ENCODE assay signal across 8 cellular contexts in genomic region chr9:79572891-79573696, GRCh38. TPM values are rescaled to one million over a fixed set of nuclear protein-coding genes. Genes with fewer than 3 reads are reported as not detected.
A peak's percentile ranks its signal among the peaks of the same experiment; 100 is the strongest.
DNase-seq lines count a peak whose midpoint lies in the region; ATAC-seq and TF ChIP-seq lines count a peak whose summit lies in the region.

No MANE protein-coding gene starts in this region.

- H3K9me3 Mint-ChIP-seq in Calu3 (ENCODE audit: low read depth, unreplicated experiment) (no peaks in the 10 kb centered on the region), nephron (no peaks in the 10 kb centered on the region)
- no peaks in the 10 kb centered on the region for H3K9me3 Mint-ChIP-seq in activated T-cell treated with anti-CD3 and anti-CD28 coated beads, Interleukin-2, amount 50 U/mL, for 72 hours

- H3K4me1 ChIP-seq in MM.1S (ENCODE audit: low read length): peaks cover 11% of the 10 kb centered on the region
- H3K4me1 ChIP-seq in fibroblast of lung (ENCODE audit: control insufficient read depth, extremely low read depth, insufficient read depth, low read length): peaks cover 3% of the 10 kb centered on the region
- peaks cover 6% of the 10 kb centered on the region for H3K4me1 ChIP-seq in thymus (ENCODE audit: control insufficient read depth, insufficient read depth, low read length)

- H3K4me3 ChIP-seq in MM.1S (ENCODE audit: low read length) (peak overlapping the region; percentile 72), fibroblast of lung (replicated peaks in 1 of 4; ENCODE audit: control extremely low read depth in 1 of 4, insufficient read depth in 1 of 4, low read depth in 3 of 4, low read length in 4 of 4) (peak overlapping the region; percentile 65 to 77 (median 72)), thymus (ENCODE audit: low read length) (peak overlapping the region; percentile 72)

- no peaks in the 10 kb centered on the region for H3K4me1 Mint-ChIP-seq in Calu3 (ENCODE audit: low read depth, unreplicated experiment)
- peaks cover 41% of the 10 kb centered on the region for H3K4me1 Mint-ChIP-seq in activated T-cell treated with anti-CD3 and anti-CD28 coated beads, Interleukin-2, amount 50 U/mL, for 72 hours (ENCODE audit: low read depth)
- H3K4me1 Mint-ChIP-seq in nephron: peaks cover 47% of the 10 kb centered on the region

- H3K36me3 ChIP-seq in MM.1S (replicated peaks; ENCODE audit: insufficient read depth, low read length): no peaks in the 10 kb centered on the region
- no peaks in the 10 kb centered on the region for H3K36me3 ChIP-seq in fibroblast of lung (ENCODE audit: control insufficient read depth, insufficient read depth, low read length)
- no peaks in the 10 kb centered on the region for H3K36me3 ChIP-seq in thymus (ENCODE audit: control insufficient read depth, insufficient read depth)

- H3K9me3 ChIP-seq in MM.1S (replicated peaks; ENCODE audit: insufficient read depth, low read length) (no peaks in the 10 kb centered on the region), fibroblast of lung (ENCODE audit: control insufficient read depth, insufficient read depth, low read depth, low read length) (no peaks in the 10 kb centered on the region), thymus (ENCODE audit: control insufficient read depth) (no peaks in the 10 kb centered on the region)

- H3K9me2 ChIP-seq in MM.1S (replicated peaks; ENCODE audit: insufficient read depth, low read length): no peaks in the 10 kb centered on the region

- peak in 1 of 2 donors; percentile 5 for ATAC-seq in activated T-cell treated with anti-CD3 and anti-CD28 coated beads, Interleukin-2, amount 50 U/mL, for 72 hours (replicated peaks in 1 of 2)
- ATAC-seq in GM18517 (IDR thresholded peaks at IDR 0.05; ENCODE audit: unreplicated experiment): no peak
- no peak for ATAC-seq in HG02885 (IDR thresholded peaks at IDR 0.05; ENCODE audit: poor library complexity, unreplicated experiment)

- peak overlapping the region; percentile 58 for H3K27ac Mint-ChIP-seq in Calu3 (ENCODE audit: unreplicated experiment)
- peak overlapping the region; percentile 93 for H3K27ac Mint-ChIP-seq in activated T-cell treated with anti-CD3 and anti-CD28 coated beads, Interleukin-2, amount 50 U/mL, for 72 hours
- H3K27ac Mint-ChIP-seq in nephron: peak overlapping the region; percentile 73 to 95 (median 92)

- no peak for TF ChIP-seq CTCF in Calu3 (IDR thresholded peaks at IDR 0.05; ENCODE audit: unreplicated experiment)
- no peak for TF ChIP-seq CTCF in MM.1S (IDR thresholded peaks at IDR 0.05; ENCODE audit: low read length)
- no peak for TF ChIP-seq CTCF in fibroblast of lung (conservative IDR thresholded peaks at IDR 0.05 in 1 of 2, IDR thresholded peaks at IDR 0.05 in 1 of 2; ENCODE audit: low read depth in 1 of 2, low read length in 2 of 2)
- no peak for TF ChIP-seq CTCF in nephron (IDR thresholded peaks at IDR 0.05; ENCODE audit: unreplicated experiment in 3 of 3)

- no TSS peak for BruUV-seq in Calu3 (replicated peaks; lab: Mats Ljungman, UMichigan)

- under 1% methylated on average over 96 of the region's 96 CpGs for WGBS in thymus

- H3K27me3 ChIP-seq in MM.1S (replicated peaks; ENCODE audit: insufficient read depth, low read length) (no peaks in the 10 kb centered on the region; the same call in 1 of the 2 replicates), fibroblast of lung (ENCODE audit: control insufficient read depth, insufficient read depth, low read length) (no peaks in the 10 kb centered on the region), thymus (ENCODE audit: control insufficient read depth, insufficient read depth) (no peaks in the 10 kb centered on the region)

- H3K9ac ChIP-seq in MM.1S (ENCODE audit: low read length): peak overlapping the region; percentile 56
- peak overlapping the region; percentile 86 for H3K9ac ChIP-seq in fibroblast of lung (ENCODE audit: insufficient read depth, low read length)

- H3K27me3 Mint-ChIP-seq in Calu3 (ENCODE audit: unreplicated experiment) (peaks cover 26% of the 10 kb centered on the region), nephron (ENCODE audit: low read depth) (peaks cover 5% of the 10 kb centered on the region)
- H3K27me3 Mint-ChIP-seq in activated T-cell treated with anti-CD3 and anti-CD28 coated beads, Interleukin-2, amount 50 U/mL, for 72 hours (ENCODE audit: low read depth): no peaks in the 10 kb centered on the region

- peaks cover 15% of the 10 kb centered on the region for H3F3A ChIP-seq in MM.1S (ENCODE audit: insufficient read depth, low read length)

- peaks cover 8% of the 10 kb centered on the region for H3K36me3 Mint-ChIP-seq in Calu3 (ENCODE audit: insufficient read depth, unreplicated experiment)
- peaks cover 0 to 9% of the 10 kb centered on the region in 2 donors for H3K36me3 Mint-ChIP-seq in activated T-cell treated with anti-CD3 and anti-CD28 coated beads, Interleukin-2, amount 50 U/mL, for 72 hours (ENCODE audit: insufficient read depth in 2 of 2)
- peaks cover 19% of the 10 kb centered on the region for H3K36me3 Mint-ChIP-seq in nephron (ENCODE audit: low read depth)

- H3K27ac ChIP-seq in MM.1S (ENCODE audit: low read length) (peak overlapping the region; percentile 44; the same call in 1 of the 2 replicates), fibroblast of lung (ENCODE audit: insufficient read depth, low read length) (peak overlapping the region; percentile 86), thymus (ENCODE audit: low read depth) (peak overlapping the region; percentile 96)

- CTCF ChIA-PET in Calu3 (lab: Charles Lee): no interaction called here

- no peak for DNase-seq in Calu3
- DNase-seq in MM.1S: peak; percentile 8
- DNase-seq in activated T-cell treated with anti-CD3 and anti-CD28 coated beads, Interleukin-2, amount 50 U/mL, for 72 hours: peak; percentile 74
- peak in 1 of 2 donors; percentile 9 for DNase-seq in fibroblast of lung (ENCODE audit: low read depth in 2 of 2)

- H3K79me2 ChIP-seq in MM.1S (ENCODE audit: low read length) (no peaks in the 10 kb centered on the region), fibroblast of lung (ENCODE audit: control insufficient read depth, insufficient read depth, low read length) (peaks cover 13% of the 10 kb centered on the region)

- no peak overlapping the region for H3K4me3 Mint-ChIP-seq in Calu3 (ENCODE audit: low read depth, unreplicated experiment)
- peak overlapping the region; percentile 86 to 92 for H3K4me3 Mint-ChIP-seq in activated T-cell treated with anti-CD3 and anti-CD28 coated beads, Interleukin-2, amount 50 U/mL, for 72 hours
- H3K4me3 Mint-ChIP-seq in nephron: peak overlapping the region; percentile 93 to 96 (median 95)

- intact Hi-C loops in Calu3 (cut with micrococcal nuclease; ENCODE audit: unreplicated experiment): no loop called here

- H3K4me2 ChIP-seq in MM.1S (ENCODE audit: low read depth, low read length) (peak overlapping the region; percentile 54), fibroblast of lung (ENCODE audit: extremely low read depth, insufficient read depth, low read length) (peak overlapping the region; percentile 68)

- H2AFZ ChIP-seq in MM.1S (ENCODE audit: low read length) (peak overlapping the region; percentile 73), fibroblast of lung (ENCODE audit: low read length) (peak overlapping the region; percentile 27)

- no peaks in the 10 kb centered on the region for H4K20me1 ChIP-seq in MM.1S (ENCODE audit: insufficient read depth, low read length)
- no peaks in the 10 kb centered on the region for H4K20me1 ChIP-seq in fibroblast of lung (ENCODE audit: control insufficient read depth, extremely low read depth, insufficient read depth, low read length)

RNA-seq across cellular contexts. Expression of gene TLE4, which starts 1.3 kb away (rescaled TPM):
- total RNA-seq in Calu3 (2022): 0.97 and 2.3 TPM in 2 replicates
- total RNA-seq in activated T-cell treated with anti-CD3 and anti-CD28 coated beads, Interleukin-2, amount 50 U/mL, for 72 hours: 10 to 100 TPM; 35.3 to 38.5 TPM
- 9.8 and 13.5 TPM in 2 replicates for total RNA-seq in fibroblast of lung
- 27.5 and 35.0 TPM in 2 replicates for polyA plus RNA-seq in fibroblast of lung
- polyA plus RNA-seq in fibroblast of lung (2012): 10.8 and 16.7 TPM in 2 replicates
- 25.5 and 43.3 TPM in 2 replicates for polyA minus RNA-seq in fibroblast of lung (ENCODE audit: low replicate concordance)
- 22.6 TPM for polyA plus RNA-seq in thymus

Comparison
In these comparisons a context has a peak if more than half of its experiments do, and no peak if none do; other contexts are left out.
1. H3K27ac ChIP-seq: peak in every context shown above with its lines; median percentile 96 in thymus; 86 in fibroblast of lung; 44 in MM.1S.